18 cellular contexts compared by ENCODE assay signal in genomic region chr17:77184474-77184873, GRCh38. TPM values are rescaled to one million over a fixed set of nuclear protein-coding genes. Genes with fewer than 3 reads are reported as not detected.
DNase-seq lines count a peak whose midpoint lies in the region; ATAC-seq and TF ChIP-seq lines count a peak whose summit lies in the region.
"Had no signal": no experiment of that assay in that cellular context is flagged by ENCODE, and none has a peak within 500 bp of the region (broad histone marks: within the 10 kb centered on the region; RNA-seq: fewer than 3 reads in every experiment).

No MANE protein-coding gene starts in this region.

- H3K4me3 ChIP-seq in heart right ventricle (no peak overlapping the region), adipocyte (ENCODE audit: low read length) (no peak overlapping the region), foreskin fibroblast (ENCODE audit: low read depth in 1 of 2, low read length in 2 of 2) (no peak overlapping the region)
- H3K4me3 ChIP-seq: mucosa of descending colon, upper lobe of left lung had no signal

- H3K27me3 ChIP-seq in heart right ventricle (no peaks in the 10 kb centered on the region), adipocyte (replicated peaks; ENCODE audit: control insufficient read depth, insufficient read depth, low read length) (no peaks in the 10 kb centered on the region)
- H3K27me3 ChIP-seq: upper lobe of left lung had no signal

- H3K27ac ChIP-seq in heart right ventricle, result peak overlapping the region in 7 of 10 donors; percentile 26 to 77 (median 39)

- TF ChIP-seq CTCF in heart right ventricle (IDR thresholded peaks at IDR 0.05) (no peak), foreskin fibroblast (IDR thresholded peaks at IDR 0.05; ENCODE audit: low read depth, low read length) (no peak)

- no peaks in the 10 kb centered on the region for H3K9me3 ChIP-seq in heart right ventricle
- no peaks in the 10 kb centered on the region for H3K9me3 ChIP-seq in adipocyte (ENCODE audit: control insufficient read depth, low read length)
- H3K9me3 ChIP-seq: mucosa of descending colon, upper lobe of left lung had no signal

- H3K36me3 ChIP-seq in heart right ventricle (peaks cover 0 to 26% (median 0%) of the 10 kb centered on the region in 9 donors), adipocyte (ENCODE audit: control insufficient read depth, insufficient read depth, low read length, severe bottlenecking) (no peaks in the 10 kb centered on the region)

- H3K9ac ChIP-seq in adipocyte (ENCODE audit: low read length), result no peak overlapping the region

- ATAC-seq in heart right ventricle, result no peak
- no peak for ATAC-seq in Right ventricle myocardium inferior
- ATAC-seq in HG03139 (IDR thresholded peaks at IDR 0.05; ENCODE audit: unreplicated experiment), result no peak
- ATAC-seq in HG03571 (IDR thresholded peaks at IDR 0.05; ENCODE audit: unreplicated experiment), result no peak
- ATAC-seq: mucosa of descending colon; stimulated activated naive B cell treated with anti-CD40 and anti-IgM and Interleukin-4, amounts not matched to agents 10 μg/mL and 1 μg/mL and 100 μg/mL, for 72 hours had no signal

- 57 to 67% methylated on average over 4 of the region's 4 CpGs for WGBS in heart right ventricle, 2 donors

- H3K4me1 ChIP-seq in heart right ventricle, result peaks cover 21 to 100% (median 91%) of the 10 kb centered on the region in 9 donors
- peaks cover 22% of the 10 kb centered on the region for H3K4me1 ChIP-seq in adipocyte (ENCODE audit: control insufficient read depth, insufficient read depth, low read length)

- intact Hi-C loops in heart right ventricle (cut with DNase I) (no loop called here), Right ventricle myocardium inferior (cut with DNase I) (no loop called here)

- DNase-seq in heart right ventricle (no peak), Right ventricle myocardium inferior (ENCODE audit: missing footprints) (no peak), adipocyte (ENCODE audit: low read depth) (peak; percentile 51), foreskin fibroblast (peak; percentile 24 to 31), NCI-H2107 treated with DMSO at 0.1 percent for 48 hours (lab: John Stamatoyannopoulos, UW; ENCODE audit: unreplicated experiment) (no peak), cerebellum (ENCODE audit: low spot score) (no peak)
- DNase-seq: activated CD4-positive, alpha-beta T cell treated with anti-CD3 and anti-CD28 coated beads, Interleukin-2, amount 10 ng/mL, durations not matched to agents 7 days and 5 days; Calu3; cortex of kidney; erythroblast; GF-D8; KBM-7; kidney; mucosa of descending colon; stimulated activated naive B cell treated with anti-CD40 and anti-IgM and Interleukin-4, amounts not matched to agents 10 μg/mL and 1 μg/mL and 100 μg/mL, for 72 hours; upper lobe of left lung had no signal

RNA-seq across cellular contexts. Expression of gene SEC14L1, which starts 43.7 kb away (rescaled TPM):
- total RNA-seq in heart right ventricle (10 to 100 TPM; 38.7 to 88.8 (median 55.3) TPM), Right ventricle myocardium inferior (65.5 TPM), cerebellum (73.1 TPM)
- 10 to 100 TPM; 36.1 to 42.3 TPM for polyA plus RNA-seq in heart right ventricle

Comparison
In these comparisons a context has a peak if more than half of its experiments do, and no peak if none do; other contexts are left out.
1. DNase-seq: peak in adipocyte (single experiment) and foreskin fibroblast (2 of 2); none in heart right ventricle (0 of 2), Right ventricle myocardium inferior (single experiment), NCI-H2107 treated with DMSO at 0.1 percent for 48 hours (single experiment) and cerebellum (single experiment).